In genomic region chr11:43680521-43681505, GRCh38 we compare ENCODE assay signal across 1 cellular context.
TF ChIP-seq lines count a peak whose summit lies in the region.

TSS of gene HSD17B12 (plus strand) at chr11:43680738. CDS start at chr11:43680828, 90 bp downstream.

TF ChIP-seq in A549, 52 proteins besides CTCF, POLR2A, EP300 and RAD21 (continued from another document):
- TF ChIP-seq ELK1 (IDR thresholded peaks at IDR 0.05; ENCODE audit: low read depth, low read length) (no peak), MAFK (IDR thresholded peaks at IDR 0.05; ENCODE audit: partially characterized antibody) (no peak), EHF (CRISPR knock-in tag; IDR thresholded peaks at IDR 0.05) (no peak)
TF ChIP-seq in A549: peak in this region for 6.
